16 cellular contexts compared by ENCODE assay signal in the genomic region with DNA sequence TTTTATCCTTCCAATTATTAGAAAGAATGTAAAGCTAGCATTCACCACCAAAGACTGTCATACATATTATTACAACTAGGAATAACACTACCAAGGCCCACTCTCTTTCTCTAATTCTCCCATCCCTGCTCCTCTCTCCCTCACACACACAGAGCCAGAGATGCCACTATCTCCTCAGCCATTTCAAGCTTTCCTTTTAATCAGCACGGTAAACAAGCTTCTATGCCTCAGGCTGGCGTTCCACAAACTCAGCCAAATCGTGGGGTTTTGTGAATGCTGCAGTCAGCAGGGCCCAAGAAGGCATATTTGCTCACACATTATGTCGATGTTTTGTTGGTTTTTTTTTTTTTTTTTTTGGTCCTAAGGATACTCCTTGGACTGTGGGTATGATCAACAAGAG.
"Had no signal": no experiment of that assay in that cellular context is flagged by ENCODE, and none has a peak within 500 bp of the region (broad histone marks: within the 10 kb centered on the region; RNA-seq: fewer than 3 reads in every experiment).

No MANE protein-coding gene starts in this region.

- H3K36me3 ChIP-seq: brain microvascular endothelial cell, left ventricle myocardium inferior, right lobe of liver, upper lobe of right lung, WERI-Rb-1 had no signal

- H3K36me3 Mint-ChIP-seq: activated naive CD8-positive, alpha-beta T cell treated with anti-CD3 and anti-CD28 coated beads for 36 hours; natural killer cell had no signal

- H3K27ac Mint-ChIP-seq: activated CD8-positive, alpha-beta T cell treated with anti-CD3 and anti-CD28 coated beads for 36 hours; activated naive CD8-positive, alpha-beta T cell treated with anti-CD3 and anti-CD28 coated beads for 36 hours; activated T-cell treated with anti-CD3 and anti-CD28 coated beads, Interleukin-2, amount 50 U/mL, for 72 hours; natural killer cell; stimulated activated naive CD8-positive, alpha-beta T cell treated with anti-CD3 and anti-CD28 coated beads, Interleukin-15, Interleukin-2, amounts not matched to agents 100 ng/mL and 50 ng/mL, for 24 hours; T-helper 1 cell treated with Interleukin-12 subunit alpha and Interleukin-12 subunit beta and Interleukin-4 antibody, amounts not matched to agents 30 μg/mL and 1 μg/mL, for 36 hours had no signal

- H3K4me3 Mint-ChIP-seq: activated CD8-positive, alpha-beta T cell treated with anti-CD3 and anti-CD28 coated beads for 36 hours; activated naive CD8-positive, alpha-beta T cell treated with anti-CD3 and anti-CD28 coated beads for 36 hours; activated T-cell treated with anti-CD3 and anti-CD28 coated beads, Interleukin-2, amount 50 U/mL, for 72 hours; natural killer cell; stimulated activated naive CD8-positive, alpha-beta T cell treated with anti-CD3 and anti-CD28 coated beads, Interleukin-15, Interleukin-2, amounts not matched to agents 100 ng/mL and 50 ng/mL, for 24 hours; T-helper 1 cell treated with Interleukin-12 subunit alpha and Interleukin-12 subunit beta and Interleukin-4 antibody, amounts not matched to agents 30 μg/mL and 1 μg/mL, for 36 hours had no signal

- ATAC-seq: activated CD8-positive, alpha-beta T cell treated with anti-CD3 and anti-CD28 coated beads for 36 hours; activated T-cell treated with anti-CD3 and anti-CD28 coated beads, Interleukin-2, amount 50 U/mL, for 72 hours; esophagus mucosa; natural killer cell; right lobe of liver; upper lobe of right lung had no signal

- H3K4me1 ChIP-seq: left ventricle myocardium inferior, testis, upper lobe of right lung had no signal

- H3K9me3 ChIP-seq: left ventricle myocardium inferior, right lobe of liver, testis, upper lobe of right lung had no signal

- DNase-seq: activated CD4-positive, alpha-beta T cell treated with anti-CD3 and anti-CD28 coated beads for 48 hours; activated CD8-positive, alpha-beta memory T cell treated with anti-CD3 and anti-CD28 coated beads, Interleukin-2, amount 50 U/mL, for 48 hours; activated CD8-positive, alpha-beta T cell treated with anti-CD3 and anti-CD28 coated beads for 36 hours; activated naive CD8-positive, alpha-beta T cell treated with anti-CD3 and anti-CD28 coated beads for 36 hours; activated T-cell treated with anti-CD3 and anti-CD28 coated beads, Interleukin-2, amount 50 U/mL, for 72 hours; brain microvascular endothelial cell; hippocampal formation; left ventricle myocardium inferior; natural killer cell; right lobe of liver; testis; upper lobe of right lung; WERI-Rb-1 had no signal

- H3K4me1 Mint-ChIP-seq: activated naive CD8-positive, alpha-beta T cell treated with anti-CD3 and anti-CD28 coated beads for 36 hours; natural killer cell had no signal

- H3K27me3 ChIP-seq: brain microvascular endothelial cell, right lobe of liver, testis, upper lobe of right lung had no signal

- H3K4me3 ChIP-seq: left ventricle myocardium inferior, right lobe of liver, testis, upper lobe of right lung had no signal

- H3K27me3 Mint-ChIP-seq: activated CD8-positive, alpha-beta T cell treated with anti-CD3 and anti-CD28 coated beads for 36 hours; activated naive CD8-positive, alpha-beta T cell treated with anti-CD3 and anti-CD28 coated beads for 36 hours; stimulated activated naive CD8-positive, alpha-beta T cell treated with anti-CD3 and anti-CD28 coated beads, Interleukin-15, Interleukin-2, amounts not matched to agents 100 ng/mL and 50 ng/mL, for 24 hours had no signal

- H3K9me3 Mint-ChIP-seq: activated CD8-positive, alpha-beta T cell treated with anti-CD3 and anti-CD28 coated beads for 36 hours; activated naive CD8-positive, alpha-beta T cell treated with anti-CD3 and anti-CD28 coated beads for 36 hours; activated T-cell treated with anti-CD3 and anti-CD28 coated beads, Interleukin-2, amount 50 U/mL, for 72 hours; stimulated activated naive CD8-positive, alpha-beta T cell treated with anti-CD3 and anti-CD28 coated beads, Interleukin-15, Interleukin-2, amounts not matched to agents 100 ng/mL and 50 ng/mL, for 24 hours; T-helper 1 cell treated with Interleukin-12 subunit alpha and Interleukin-12 subunit beta and Interleukin-4 antibody, amounts not matched to agents 30 μg/mL and 1 μg/mL, for 36 hours had no signal

- H3K27ac ChIP-seq: brain microvascular endothelial cell, left ventricle myocardium inferior, right lobe of liver, testis, upper lobe of right lung, WERI-Rb-1 had no signal
